Comparison of ENCODE assay signal across 1 cellular context in the genomic region with DNA sequence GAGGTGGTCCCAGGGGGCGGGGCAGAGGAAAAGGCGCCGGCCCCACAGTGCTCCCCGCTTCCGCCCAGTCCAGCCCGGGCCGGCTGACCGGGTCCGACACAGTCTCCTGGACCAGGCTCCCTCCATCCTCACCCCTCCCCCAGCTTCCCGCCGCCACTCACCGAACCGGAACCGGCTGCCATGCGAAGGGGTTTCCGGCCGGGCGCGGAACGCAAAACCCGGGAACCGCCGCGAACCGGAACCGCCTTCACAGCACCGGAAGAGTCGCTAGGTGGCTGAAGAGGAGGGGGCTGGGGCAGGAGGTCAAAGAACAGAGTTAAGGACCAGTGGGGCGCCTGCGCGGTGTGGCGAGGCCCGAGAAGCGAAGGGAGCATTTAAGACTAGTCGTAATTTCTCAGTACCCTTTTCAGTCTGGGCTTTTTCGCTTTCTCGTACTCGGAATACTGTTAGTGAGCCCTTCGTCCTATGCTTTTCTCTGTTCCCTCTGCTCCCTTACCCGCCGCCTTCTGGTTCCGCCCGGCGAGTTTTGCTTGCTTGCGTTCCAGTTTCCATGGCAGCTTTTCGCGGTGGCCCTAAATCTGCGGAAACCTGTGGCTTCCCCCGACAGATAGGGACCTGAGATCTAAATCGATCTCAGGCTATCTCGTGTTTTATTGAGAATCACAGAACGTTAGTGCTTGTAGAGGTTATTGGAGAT.
A peak's percentile ranks its signal among the peaks of the same experiment; 100 is the strongest.
TF ChIP-seq lines count a peak whose summit lies in the region.

SENP1 (minus strand) TSS at position 213 of the 697 bp plus-strand sequence. CDS start 4,607 bp downstream, outside the sequence.

TF ChIP-seq in HepG2, 621 proteins besides CTCF, POLR2A, EP300 and RAD21 (continued from another document and continues in another):
- TF ChIP-seq ZNF224 (CRISPR knock-in tag; IDR thresholded peaks at IDR 0.05) (peak; percentile 23; the same call in 1 of the 2 replicates), EED (CRISPR knock-in tag; IDR thresholded peaks at IDR 0.05) (no peak), RBM22 (optimal IDR thresholded peaks at IDR 0.05; ENCODE audit: low read length) (no peak), U2AF2 (IDR thresholded peaks at IDR 0.05; ENCODE audit: low read depth, low read length) (no peak), ZNF839 (CRISPR knock-in tag; IDR thresholded peaks at IDR 0.05; ENCODE audit: borderline replicate concordance) (0 out of 2 replicates have a peak, but pooled peaks have one; percentile 20), MAX (IDR thresholded peaks at IDR 0.05) (peak; percentile 76), HNF1B (CRISPR knock-in tag; IDR thresholded peaks at IDR 0.05) (no peak), THAP11 (CRISPR knock-in tag; IDR thresholded peaks at IDR 0.05) (peak; percentile 92), NFE2 (CRISPR knock-in tag; IDR thresholded peaks at IDR 0.05) (0 out of 2 replicates have a peak, but pooled peaks have one; percentile 2), ZC3H13 (CRISPR knock-in tag; IDR thresholded peaks at IDR 0.05) (0 out of 2 replicates have a peak, but pooled peaks have one; percentile 54), HMGXB4 (CRISPR knock-in tag; IDR thresholded peaks at IDR 0.05; ENCODE audit: borderline replicate concordance in 1 of 2, low read depth in 1 of 2) (peak in 1 of 2 experiments; percentile 83; a peak in 3 of 4 replicates), ZNF383 (CRISPR knock-in tag; IDR thresholded peaks at IDR 0.05; ENCODE audit: borderline replicate concordance) (no peak), KLF16 (CRISPR knock-in tag; IDR thresholded peaks at IDR 0.05) (peak; percentile 65 to 66; a peak in 3 of 4 replicates), KDM5A (IDR thresholded peaks at IDR 0.05; ENCODE audit: borderline replicate concordance, low read length) (peak; percentile 98), YY1 (IDR thresholded peaks at IDR 0.05; ENCODE audit: insufficient read depth, insufficient replicate concordance, low read depth, low read length) (peak; percentile 76), ZSCAN29 (CRISPR knock-in tag; conservative IDR thresholded peaks at IDR 0.05) (0 out of 2 replicates have a peak, but pooled peaks have one; percentile 66), ZNF577 (CRISPR knock-in tag; IDR thresholded peaks at IDR 0.05; ENCODE audit: borderline replicate concordance, low read depth) (no peak), KLF13 (CRISPR knock-in tag; IDR thresholded peaks at IDR 0.05) (peak; percentile 69; the same call in 1 of the 2 replicates), ZNF772 (CRISPR knock-in tag; IDR thresholded peaks at IDR 0.05) (peak; percentile 50; the same call in 1 of the 2 replicates), HNRNPK (IDR thresholded peaks at IDR 0.05; ENCODE audit: low read depth, low read length, poor library complexity, severe bottlenecking) (peak; percentile 96), ZNF230 (CRISPR knock-in tag; IDR thresholded peaks at IDR 0.05) (no peak), HDAC2 (CRISPR knock-in tag; IDR thresholded peaks at IDR 0.05) (peak; percentile 52), SKIL (CRISPR knock-in tag; IDR thresholded peaks at IDR 0.05; ENCODE audit: borderline replicate concordance) (no peak), UBTF (CRISPR knock-in tag; IDR thresholded peaks at IDR 0.05) (peak; percentile 91), NKX3-1 (CRISPR knock-in tag; IDR thresholded peaks at IDR 0.05) (peak; percentile 43; the same call in 1 of the 2 replicates), SMARCE1 (IDR thresholded peaks at IDR 0.05; ENCODE audit: borderline replicate concordance) (no peak)
- TF ChIP-seq, protein P1, sequence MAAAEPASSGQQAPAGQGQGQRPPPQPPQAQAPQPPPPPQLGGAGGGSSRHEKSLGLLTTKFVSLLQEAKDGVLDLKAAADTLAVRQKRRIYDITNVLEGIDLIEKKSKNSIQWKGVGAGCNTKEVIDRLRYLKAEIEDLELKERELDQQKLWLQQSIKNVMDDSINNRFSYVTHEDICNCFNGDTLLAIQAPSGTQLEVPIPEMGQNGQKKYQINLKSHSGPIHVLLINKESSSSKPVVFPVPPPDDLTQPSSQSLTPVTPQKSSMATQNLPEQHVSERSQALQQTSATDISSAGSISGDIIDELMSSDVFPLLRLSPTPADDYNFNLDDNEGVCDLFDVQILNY (CRISPR knock-in tag; conservative IDR thresholded peaks at IDR 0.05) = peak; percentile 91
- TF ChIP-seq, protein P2, sequence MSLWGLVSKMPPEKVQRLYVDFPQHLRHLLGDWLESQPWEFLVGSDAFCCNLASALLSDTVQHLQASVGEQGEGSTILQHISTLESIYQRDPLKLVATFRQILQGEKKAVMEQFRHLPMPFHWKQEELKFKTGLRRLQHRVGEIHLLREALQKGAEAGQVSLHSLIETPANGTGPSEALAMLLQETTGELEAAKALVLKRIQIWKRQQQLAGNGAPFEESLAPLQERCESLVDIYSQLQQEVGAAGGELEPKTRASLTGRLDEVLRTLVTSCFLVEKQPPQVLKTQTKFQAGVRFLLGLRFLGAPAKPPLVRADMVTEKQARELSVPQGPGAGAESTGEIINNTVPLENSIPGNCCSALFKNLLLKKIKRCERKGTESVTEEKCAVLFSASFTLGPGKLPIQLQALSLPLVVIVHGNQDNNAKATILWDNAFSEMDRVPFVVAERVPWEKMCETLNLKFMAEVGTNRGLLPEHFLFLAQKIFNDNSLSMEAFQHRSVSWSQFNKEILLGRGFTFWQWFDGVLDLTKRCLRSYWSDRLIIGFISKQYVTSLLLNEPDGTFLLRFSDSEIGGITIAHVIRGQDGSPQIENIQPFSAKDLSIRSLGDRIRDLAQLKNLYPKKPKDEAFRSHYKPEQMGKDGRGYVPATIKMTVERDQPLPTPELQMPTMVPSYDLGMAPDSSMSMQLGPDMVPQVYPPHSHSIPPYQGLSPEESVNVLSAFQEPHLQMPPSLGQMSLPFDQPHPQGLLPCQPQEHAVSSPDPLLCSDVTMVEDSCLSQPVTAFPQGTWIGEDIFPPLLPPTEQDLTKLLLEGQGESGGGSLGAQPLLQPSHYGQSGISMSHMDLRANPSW (CRISPR knock-in tag; IDR thresholded peaks at IDR 0.05; ENCODE audit: borderline replicate concordance) = no peak; the same call in 1 of the 2 replicates
- TF ChIP-seq, protein P3, sequence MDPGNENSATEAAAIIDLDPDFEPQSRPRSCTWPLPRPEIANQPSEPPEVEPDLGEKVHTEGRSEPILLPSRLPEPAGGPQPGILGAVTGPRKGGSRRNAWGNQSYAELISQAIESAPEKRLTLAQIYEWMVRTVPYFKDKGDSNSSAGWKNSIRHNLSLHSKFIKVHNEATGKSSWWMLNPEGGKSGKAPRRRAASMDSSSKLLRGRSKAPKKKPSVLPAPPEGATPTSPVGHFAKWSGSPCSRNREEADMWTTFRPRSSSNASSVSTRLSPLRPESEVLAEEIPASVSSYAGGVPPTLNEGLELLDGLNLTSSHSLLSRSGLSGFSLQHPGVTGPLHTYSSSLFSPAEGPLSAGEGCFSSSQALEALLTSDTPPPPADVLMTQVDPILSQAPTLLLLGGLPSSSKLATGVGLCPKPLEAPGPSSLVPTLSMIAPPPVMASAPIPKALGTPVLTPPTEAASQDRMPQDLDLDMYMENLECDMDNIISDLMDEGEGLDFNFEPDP (CRISPR knock-in tag; conservative IDR thresholded peaks at IDR 0.05) = no peak
- TF ChIP-seq, protein P4, sequence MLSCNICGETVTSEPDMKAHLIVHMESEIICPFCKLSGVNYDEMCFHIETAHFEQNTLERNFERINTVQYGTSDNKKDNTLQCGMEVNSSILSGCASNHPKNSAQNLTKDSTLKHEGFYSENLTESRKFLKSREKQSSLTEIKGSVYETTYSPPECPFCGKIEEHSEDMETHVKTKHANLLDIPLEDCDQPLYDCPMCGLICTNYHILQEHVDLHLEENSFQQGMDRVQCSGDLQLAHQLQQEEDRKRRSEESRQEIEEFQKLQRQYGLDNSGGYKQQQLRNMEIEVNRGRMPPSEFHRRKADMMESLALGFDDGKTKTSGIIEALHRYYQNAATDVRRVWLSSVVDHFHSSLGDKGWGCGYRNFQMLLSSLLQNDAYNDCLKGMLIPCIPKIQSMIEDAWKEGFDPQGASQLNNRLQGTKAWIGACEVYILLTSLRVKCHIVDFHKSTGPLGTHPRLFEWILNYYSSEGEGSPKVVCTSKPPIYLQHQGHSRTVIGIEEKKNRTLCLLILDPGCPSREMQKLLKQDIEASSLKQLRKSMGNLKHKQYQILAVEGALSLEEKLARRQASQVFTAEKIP (CRISPR knock-in tag; IDR thresholded peaks at IDR 0.05; ENCODE audit: borderline replicate concordance) = no peak
- TF ChIP-seq, protein P5, sequence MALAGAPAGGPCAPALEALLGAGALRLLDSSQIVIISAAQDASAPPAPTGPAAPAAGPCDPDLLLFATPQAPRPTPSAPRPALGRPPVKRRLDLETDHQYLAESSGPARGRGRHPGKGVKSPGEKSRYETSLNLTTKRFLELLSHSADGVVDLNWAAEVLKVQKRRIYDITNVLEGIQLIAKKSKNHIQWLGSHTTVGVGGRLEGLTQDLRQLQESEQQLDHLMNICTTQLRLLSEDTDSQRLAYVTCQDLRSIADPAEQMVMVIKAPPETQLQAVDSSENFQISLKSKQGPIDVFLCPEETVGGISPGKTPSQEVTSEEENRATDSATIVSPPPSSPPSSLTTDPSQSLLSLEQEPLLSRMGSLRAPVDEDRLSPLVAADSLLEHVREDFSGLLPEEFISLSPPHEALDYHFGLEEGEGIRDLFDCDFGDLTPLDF (CRISPR knock-in tag; IDR thresholded peaks at IDR 0.05) = peak; percentile 89
- TF ChIP-seq, protein P6, sequence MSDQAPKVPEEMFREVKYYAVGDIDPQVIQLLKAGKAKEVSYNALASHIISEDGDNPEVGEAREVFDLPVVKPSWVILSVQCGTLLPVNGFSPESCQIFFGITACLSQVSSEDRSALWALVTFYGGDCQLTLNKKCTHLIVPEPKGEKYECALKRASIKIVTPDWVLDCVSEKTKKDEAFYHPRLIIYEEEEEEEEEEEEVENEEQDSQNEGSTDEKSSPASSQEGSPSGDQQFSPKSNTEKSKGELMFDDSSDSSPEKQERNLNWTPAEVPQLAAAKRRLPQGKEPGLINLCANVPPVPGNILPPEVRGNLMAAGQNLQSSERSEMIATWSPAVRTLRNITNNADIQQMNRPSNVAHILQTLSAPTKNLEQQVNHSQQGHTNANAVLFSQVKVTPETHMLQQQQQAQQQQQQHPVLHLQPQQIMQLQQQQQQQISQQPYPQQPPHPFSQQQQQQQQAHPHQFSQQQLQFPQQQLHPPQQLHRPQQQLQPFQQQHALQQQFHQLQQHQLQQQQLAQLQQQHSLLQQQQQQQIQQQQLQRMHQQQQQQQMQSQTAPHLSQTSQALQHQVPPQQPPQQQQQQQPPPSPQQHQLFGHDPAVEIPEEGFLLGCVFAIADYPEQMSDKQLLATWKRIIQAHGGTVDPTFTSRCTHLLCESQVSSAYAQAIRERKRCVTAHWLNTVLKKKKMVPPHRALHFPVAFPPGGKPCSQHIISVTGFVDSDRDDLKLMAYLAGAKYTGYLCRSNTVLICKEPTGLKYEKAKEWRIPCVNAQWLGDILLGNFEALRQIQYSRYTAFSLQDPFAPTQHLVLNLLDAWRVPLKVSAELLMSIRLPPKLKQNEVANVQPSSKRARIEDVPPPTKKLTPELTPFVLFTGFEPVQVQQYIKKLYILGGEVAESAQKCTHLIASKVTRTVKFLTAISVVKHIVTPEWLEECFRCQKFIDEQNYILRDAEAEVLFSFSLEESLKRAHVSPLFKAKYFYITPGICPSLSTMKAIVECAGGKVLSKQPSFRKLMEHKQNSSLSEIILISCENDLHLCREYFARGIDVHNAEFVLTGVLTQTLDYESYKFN (CRISPR knock-in tag; conservative IDR thresholded peaks at IDR 0.05) = peak; percentile 65
